ENCODE assay signal across 34 cellular contexts in genomic region chr9:93166699-93167098, GRCh38. TPM values are rescaled to one million over a fixed set of nuclear protein-coding genes. Genes with fewer than 3 reads are reported as not detected.
"Had no signal": no experiment of that assay in that cellular context is flagged by ENCODE, and none has a peak within 500 bp of the region (broad histone marks: within the 10 kb centered on the region; RNA-seq: fewer than 3 reads in every experiment).

No MANE protein-coding gene starts in this region.

- FAIRE-seq: endothelial cell of umbilical vein, urothelium cell line had no signal

- H3K27me3 ChIP-seq: adrenal gland, cardiac muscle cell, dorsolateral prefrontal cortex, heart left ventricle, stomach, tibial artery had no signal

- DNase-seq: activated CD4-positive, alpha-beta T cell treated with anti-CD3 and anti-CD28 coated beads for 4 hours; activated CD4-positive, alpha-beta T cell treated with anti-CD3 and anti-CD28 coated beads, Interleukin-2, amount 50 U/mL, for 4 hours; activated CD4-positive, CD25-positive, alpha-beta regulatory T cell; activated effector memory CD4-positive, alpha-beta T cell treated with anti-CD3 and anti-CD28 coated beads, Interleukin-2, amount 50 U/mL, for 16 hours; activated naive CD4-positive, alpha-beta T cell treated with anti-CD3 and anti-CD28 coated beads for 36 hours; activated naive CD8-positive, alpha-beta T cell treated with anti-CD3 and anti-CD28 coated beads for 36 hours; adrenal gland; aorta; cerebellar nuclear complex; dorsolateral prefrontal cortex; effector memory CD8-positive, alpha-beta T cell; heart left ventricle; kidney glomerular epithelial cell; left ventricle myocardium inferior; mesendoderm; posterior cingulate gyrus; stimulated activated CD4-positive, alpha-beta T cell treated with anti-CD3 and anti-CD28 coated beads, Interleukin-4, amount 100 ng/mL, for 24 hours; stimulated activated CD8-positive, alpha-beta memory T cell treated with anti-CD3 and anti-CD28 coated beads, Interleukin-4, amount 100 ng/mL, for 48 hours; stimulated activated naive B cell treated with anti-CD40 and anti-IgM and Interleukin-4, amounts not matched to agents 10 μg/mL and 1 μg/mL and 100 μg/mL, for 72 hours; stomach; T-helper 17 cell; tibial artery had no signal

- H3K9me3 ChIP-seq: adrenal gland, heart left ventricle, left ventricle myocardium inferior, stomach, tibial artery had no signal

- H3K27ac ChIP-seq: adrenal gland, cardiac muscle cell, coronary artery, dorsolateral prefrontal cortex, heart left ventricle, left ventricle myocardium inferior, skin epidermis, tibial artery had no signal

- ATAC-seq: effector memory CD8-positive, alpha-beta T cell; natural killer cell treated with Interleukin-12 subunit alpha and Interleukin-12 subunit beta and Interleukin-15 and Interleukin-18, amount 100 ng/mL, for 72 hours; sciatic nerve; stimulated activated naive B cell treated with anti-CD40 and anti-IgM and Interleukin-4, amounts not matched to agents 10 μg/mL and 1 μg/mL and 100 μg/mL, for 72 hours; T-helper 17 cell had no signal

- H3K4me3 ChIP-seq: adrenal gland, cardiac muscle cell, coronary artery, dorsolateral prefrontal cortex, heart left ventricle, left ventricle myocardium inferior, lung, skin epidermis, stomach, tibial artery had no signal

- H3K4me1 ChIP-seq: adrenal gland, tibial artery had no signal

- H3K36me3 ChIP-seq: adrenal gland, cardiac muscle cell, heart left ventricle, left ventricle myocardium inferior, stomach, tibial artery had no signal

RNA-seq across cellular contexts. Expression of gene WNK2, which starts 17.2 kb away (rescaled TPM):
- total RNA-seq: endothelial cell of umbilical vein; fibroblast of lung; fibroblast of villous mesenchyme; myocyte; natural killer cell treated with Interleukin-12 subunit alpha and Interleukin-12 subunit beta and Interleukin-15 and Interleukin-18, amount 100 ng/mL, for 72 hours; osteoblast; T-helper 17 cell had no signal
- polyA plus RNA-seq: endothelial cell of umbilical vein, fibroblast of lung had no signal
